ENCODE assay signal across 22 cellular contexts in genomic region chr6:159092631-159093030, GRCh38. TPM values are rescaled to one million over a fixed set of nuclear protein-coding genes. Genes with fewer than 3 reads are reported as not detected.
DNase-seq lines count a peak whose midpoint lies in the region; ATAC-seq and TF ChIP-seq lines count a peak whose summit lies in the region.
"Had no signal": no experiment of that assay in that cellular context is flagged by ENCODE, and none has a peak within 500 bp of the region (broad histone marks: within the 10 kb centered on the region; RNA-seq: fewer than 3 reads in every experiment).

No MANE protein-coding gene starts in this region.

- peak overlapping the region; percentile 95 for H3K27ac Mint-ChIP-seq in T-helper 17 cell
- no peak overlapping the region for H3K27ac Mint-ChIP-seq in naive thymus-derived CD8-positive, alpha-beta T cell
- H3K27ac Mint-ChIP-seq: activated T-helper 17 cell treated with anti-CD3 and anti-CD28 coated beads, Interleukin-2, amount 50 U/mL, for 72 hours; dendritic cell treated with granulocyte-macrophage colony-stimulating factor and Interleukin-4, amounts not matched to agents 40 ng/mL and 50 ng/mL, for 4 days; H9 had no signal

- no peaks in the 10 kb centered on the region for H3K9me3 ChIP-seq in T-helper 17 cell (ENCODE audit: control insufficient read depth, low read length, poor library complexity, severe bottlenecking)
- no peaks in the 10 kb centered on the region for H3K9me3 ChIP-seq in gastroesophageal sphincter
- H3K9me3 ChIP-seq in uterus = no peaks in the 10 kb centered on the region
- H3K9me3 ChIP-seq: mucosa of descending colon, ovary, sigmoid colon, testis had no signal

- H3K4me1 Mint-ChIP-seq in T-helper 17 cell = peaks cover 25% of the 10 kb centered on the region
- peaks cover 20 to 44% (median 33%) of the 10 kb centered on the region in 4 donors for H3K4me1 Mint-ChIP-seq in naive thymus-derived CD8-positive, alpha-beta T cell

- no peak overlapping the region for H3K4me3 ChIP-seq in HL-60 (replicated peaks; ENCODE audit: insufficient read depth, low read length)
- H3K4me3 ChIP-seq in gastroesophageal sphincter = no peak overlapping the region
- no peak overlapping the region for H3K4me3 ChIP-seq in uterus
- H3K4me3 ChIP-seq in dorsolateral prefrontal cortex = no peak overlapping the region
- H3K4me3 ChIP-seq: hepatocyte, mucosa of descending colon, ovary, sigmoid colon, testis had no signal

- POLR2A ChIA-PET in naive thymus-derived CD8-positive, alpha-beta T cell (lab: Charles Lee) = interaction anchor here (0.6 to 5.2 kb wide), 4 partner anchors 13 to 49 kb away, joined by 3 to 39 read pairs (median 22); partner anchors contain the start of gene TAGAP

- intact Hi-C loops in uterus (cut with DNase I; ENCODE audit: low total_unique reads) = no loop called here
- intact Hi-C loops in dorsolateral prefrontal cortex (cut with DNase I) = no loop called here

- H3K4me3 Mint-ChIP-seq in T-helper 17 cell = no peak overlapping the region
- no peak overlapping the region for H3K4me3 Mint-ChIP-seq in naive thymus-derived CD8-positive, alpha-beta T cell
- H3K4me3 Mint-ChIP-seq: dendritic cell treated with granulocyte-macrophage colony-stimulating factor and Interleukin-4, amounts not matched to agents 40 ng/mL and 50 ng/mL, for 4 days; H9 had no signal

- H3K36me3 Mint-ChIP-seq in T-helper 17 cell (ENCODE audit: low read depth) = no peaks in the 10 kb centered on the region
- H3K36me3 Mint-ChIP-seq in naive thymus-derived CD8-positive, alpha-beta T cell = no peaks in the 10 kb centered on the region

- H3K36me3 ChIP-seq in gastroesophageal sphincter (no peaks in the 10 kb centered on the region), uterus (no peaks in the 10 kb centered on the region)
- H3K36me3 ChIP-seq: ovary, sigmoid colon had no signal

- H3K4me1 ChIP-seq in gastroesophageal sphincter (no peaks in the 10 kb centered on the region), uterus (no peaks in the 10 kb centered on the region)
- H3K4me1 ChIP-seq: sigmoid colon, testis had no signal

- DNase-seq in AML-193 (lab: John Stamatoyannopoulos, UW) (peak; percentile 94 to 96), HL-60 (ENCODE audit: low read depth in 1 of 2, low spot score in 1 of 2) (peak; percentile 75 to 85), T-helper 17 cell (no peak), uterus (no peak), dorsolateral prefrontal cortex (no peak)
- no peak for DNase-seq in naive thymus-derived CD8-positive, alpha-beta T cell
- no peak for DNase-seq in stimulated activated naive CD4-positive, alpha-beta T cell treated with Interleukin-2 at 50 U/mL for 16 hours (lab: John Stamatoyannopoulos, UW)
- DNase-seq: activated CD4-positive, alpha-beta T cell treated with anti-CD3 and anti-CD28 coated beads, Interleukin-2, amount 50 U/mL, for 48 hours; GDM1; H9; Karpas-422; kidney glomerular epithelial cell; mucosa of descending colon; NCI-H146; ovary; sigmoid colon; testis had no signal

- no peak for ATAC-seq in T-helper 17 cell
- ATAC-seq in gastroesophageal sphincter = peak; percentile 36
- no peak for ATAC-seq in naive thymus-derived CD8-positive, alpha-beta T cell
- ATAC-seq: activated T-helper 17 cell treated with anti-CD3 and anti-CD28 coated beads, Interleukin-2, amount 50 U/mL, for 72 hours; mucosa of descending colon had no signal

- H3K27ac ChIP-seq in HL-60 (replicated peaks) = peak overlapping the region; percentile 77
- H3K27ac ChIP-seq in gastroesophageal sphincter = no peak overlapping the region
- no peak overlapping the region for H3K27ac ChIP-seq in uterus
- H3K27ac ChIP-seq in dorsolateral prefrontal cortex = no peak overlapping the region
- H3K27ac ChIP-seq: hepatocyte, ovary, sigmoid colon, testis had no signal

- TF ChIP-seq EP300 in gastroesophageal sphincter (IDR thresholded peaks at IDR 0.05) = no peak

- no peaks in the 10 kb centered on the region for H3K9me3 Mint-ChIP-seq in naive thymus-derived CD8-positive, alpha-beta T cell
- H3K9me3 Mint-ChIP-seq: activated T-helper 17 cell treated with anti-CD3 and anti-CD28 coated beads, Interleukin-2, amount 50 U/mL, for 72 hours; dendritic cell treated with granulocyte-macrophage colony-stimulating factor and Interleukin-4, amounts not matched to agents 40 ng/mL and 50 ng/mL, for 4 days; H9 had no signal

- H3K27me3 Mint-ChIP-seq in T-helper 17 cell = no peaks in the 10 kb centered on the region
- no peaks in the 10 kb centered on the region for H3K27me3 Mint-ChIP-seq in naive thymus-derived CD8-positive, alpha-beta T cell
- H3K27me3 Mint-ChIP-seq: activated T-helper 17 cell treated with anti-CD3 and anti-CD28 coated beads, Interleukin-2, amount 50 U/mL, for 72 hours; dendritic cell treated with granulocyte-macrophage colony-stimulating factor and Interleukin-4, amounts not matched to agents 40 ng/mL and 50 ng/mL, for 4 days had no signal

- 63 to 70% methylated on average over 4 to 5 of the region's 5 CpGs for WGBS in gastroesophageal sphincter (ENCODE audit: low coverage in 1 of 2), 2 donors

- no peak for TF ChIP-seq POLR2A in gastroesophageal sphincter (IDR thresholded peaks at IDR 0.05)
- TF ChIP-seq POLR2A in uterus (IDR thresholded peaks at IDR 0.05) = no peak

- H3K27me3 ChIP-seq in HL-60 (ENCODE audit: insufficient read depth, poor library complexity, severe bottlenecking) (no peaks in the 10 kb centered on the region), gastroesophageal sphincter (no peaks in the 10 kb centered on the region), uterus (no peaks in the 10 kb centered on the region), dorsolateral prefrontal cortex (no peaks in the 10 kb centered on the region)
- H3K27me3 ChIP-seq: hepatocyte, ovary, sigmoid colon, testis had no signal

- TF ChIP-seq CTCF in HL-60 (IDR thresholded peaks at IDR 0.05; ENCODE audit: insufficient read depth, low read length) = no peak
- TF ChIP-seq CTCF in gastroesophageal sphincter (IDR thresholded peaks at IDR 0.05) = no peak
- no peak for TF ChIP-seq CTCF in uterus (IDR thresholded peaks at IDR 0.05)
- TF ChIP-seq CTCF in dorsolateral prefrontal cortex (IDR thresholded peaks at IDR 0.05 in 54 of 56, conservative IDR thresholded peaks at IDR 0.05 in 2 of 56; ENCODE audit: low read depth in 1 of 56, partially characterized antibody in 56 of 56) = no peak

RNA-seq across cellular contexts. Expression of gene TAGAP, which starts 47.8 kb away (rescaled TPM):
- total RNA-seq in T-helper 17 cell (100 to 1,000 TPM; 269 to 340 TPM), gastroesophageal sphincter (1 to 10 TPM; 1.0 to 4.3 (median 1.9) TPM), uterus (1 to 10 TPM; 1.7 to 8.5 (median 3.3) TPM), dorsolateral prefrontal cortex (1 to 10 TPM in 100 of 120 experiments, under 1 TPM in 20; 0.23 to 6.1 (median 2.0) TPM)
- 10 to 100 TPM; 54.5 to 56.9 TPM for total RNA-seq in naive thymus-derived CD8-positive, alpha-beta T cell
- 100 to 1,000 TPM in 1 of 3 donors, 10 to 100 TPM in 2; 97.4 to 111 (median 98.2) TPM for polyA plus RNA-seq in naive thymus-derived CD8-positive, alpha-beta T cell
- total RNA-seq: H9, NCI-H460 had no signal

Comparison
In these comparisons a context has a peak if more than half of its experiments do, and no peak if none do; other contexts are left out.
1. DNase-seq: peak in AML-193 (2 of 2) and HL-60 (2 of 2); none in T-helper 17 cell (0 of 3), uterus (0 of 2), dorsolateral prefrontal cortex (0 of 10), naive thymus-derived CD8-positive, alpha-beta T cell (0 of 10) and stimulated activated naive CD4-positive, alpha-beta T cell treated with Interleukin-2 at 50 U/mL for 16 hours (single experiment).
2. RNA of gene TAGAP, which starts 47.8 kb away (total RNA-seq): 269 to 340 TPM in T-helper 17 cell and 54.5 to 56.9 TPM in naive thymus-derived CD8-positive, alpha-beta T cell; 1.7 to 8.5 TPM in uterus, 1.0 to 4.3 TPM in gastroesophageal sphincter and 0.23 to 6.1 TPM in dorsolateral prefrontal cortex; every median in the first group is over 4 times any median in the second.